In the genomic region with DNA sequence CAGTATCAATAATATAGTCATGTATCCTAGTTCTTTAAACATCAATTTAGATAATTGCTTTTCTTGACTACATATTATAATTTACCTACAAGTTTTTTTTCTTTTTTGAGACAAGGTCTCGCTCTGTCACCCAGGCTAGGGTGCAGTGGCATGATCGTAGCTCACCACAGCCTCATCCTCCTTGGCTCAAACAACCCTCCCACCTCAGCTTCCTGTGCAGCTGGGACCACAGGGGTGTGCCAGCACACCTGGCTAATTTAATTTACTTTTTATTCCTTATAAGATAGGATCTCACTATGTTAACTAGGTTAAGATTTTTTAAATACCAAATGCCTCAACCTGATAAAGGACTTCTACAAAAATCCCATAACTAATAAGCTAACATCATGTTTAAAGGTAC, we compare ENCODE assay signal across 13 cellular contexts. TPM values are rescaled to one million over a fixed set of nuclear protein-coding genes. Genes with fewer than 3 reads are reported as not detected.
A peak's percentile ranks its signal among the peaks of the same experiment; 100 is the strongest.
DNase-seq lines count a peak whose midpoint lies in the region; ATAC-seq and TF ChIP-seq lines count a peak whose summit lies in the region.
"Had no signal": no experiment of that assay in that cellular context is flagged by ENCODE, and none has a peak within 500 bp of the region (broad histone marks: within the 10 kb centered on the region; RNA-seq: fewer than 3 reads in every experiment).

No MANE protein-coding gene starts in this region.

- peak; percentile 9 for DNase-seq in stimulated activated CD4-positive, alpha-beta T cell treated with anti-CD3 and anti-CD28 coated beads, Interleukin-4, amount 100 ng/mL, for 24 hours
- DNase-seq in stimulated activated CD4-positive, alpha-beta T cell treated with anti-CD3 and anti-CD28 coated beads, Interleukin-4, amount 100 ng/mL, for 1 hour, result no peak
- no peak for DNase-seq in stimulated activated naive CD8-positive, alpha-beta T cell treated with anti-CD3 and anti-CD28 coated beads, Interleukin-15, Interleukin-2, amounts not matched to agents 100 U/mL and 50 U/mL, for 24 hours
- DNase-seq in esophagus muscularis mucosa (ENCODE audit: extremely low spot score), result no peak
- no peak for DNase-seq in CD1c-positive myeloid dendritic cell (ENCODE audit: extremely low spot score)
- DNase-seq in dedifferentiated amniotic fluid mesenchymal stem cell (ENCODE audit: extremely low spot score), result no peak
- DNase-seq: dermis blood vessel endothelial cell; NCI-H1417 treated with DMSO at 0.1 percent for 48 hours; pancreas; stimulated activated CD4-positive, alpha-beta T cell treated with anti-CD3 and anti-CD28 coated beads, Interleukin-1b, Interleukin-23, amount 100 ng/mL, for 48 hours had no signal

- no peaks in the 10 kb centered on the region for H3K27me3 ChIP-seq in esophagus muscularis mucosa
- H3K27me3 ChIP-seq: pancreas had no signal

- TF ChIP-seq CTCF in esophagus muscularis mucosa (IDR thresholded peaks at IDR 0.05), result no peak

- no peak for TF ChIP-seq POLR2A in esophagus muscularis mucosa (IDR thresholded peaks at IDR 0.05; ENCODE audit: low read depth)

- H3K27me3 Mint-ChIP-seq in activated T-helper 17 cell treated with anti-CD3 and anti-CD28 coated beads, Interleukin-2, amount 50 U/mL, for 72 hours, result no peaks in the 10 kb centered on the region

- no peaks in the 10 kb centered on the region for H3K9me3 Mint-ChIP-seq in activated T-helper 17 cell treated with anti-CD3 and anti-CD28 coated beads, Interleukin-2, amount 50 U/mL, for 72 hours

- intact Hi-C loops in esophagus muscularis mucosa (cut with DNase I), result no loop called here

- peak overlapping the region; percentile 78 for H3K27ac Mint-ChIP-seq in activated T-helper 17 cell treated with anti-CD3 and anti-CD28 coated beads, Interleukin-2, amount 50 U/mL, for 72 hours

- H3K36me3 Mint-ChIP-seq in activated T-helper 17 cell treated with anti-CD3 and anti-CD28 coated beads, Interleukin-2, amount 50 U/mL, for 72 hours (ENCODE audit: low read depth), result peaks cover 40% of the 10 kb centered on the region

- H3K4me1 ChIP-seq in esophagus muscularis mucosa, result peaks cover 0 to 16% (median 9%) of the 10 kb centered on the region in 4 donors
- H3K4me1 ChIP-seq: pancreas had no signal

- no peak overlapping the region for H3K4me3 ChIP-seq in esophagus muscularis mucosa
- H3K4me3 ChIP-seq: pancreas, thoracic aorta had no signal

- H3K4me3 Mint-ChIP-seq in activated T-helper 17 cell treated with anti-CD3 and anti-CD28 coated beads, Interleukin-2, amount 50 U/mL, for 72 hours, result peak overlapping the region; percentile 20

- peaks cover 7% of the 10 kb centered on the region for H3K4me1 Mint-ChIP-seq in activated T-helper 17 cell treated with anti-CD3 and anti-CD28 coated beads, Interleukin-2, amount 50 U/mL, for 72 hours

- 79% methylated on average over 2 of the region's 2 CpGs for WGBS in esophagus muscularis mucosa

- H3K27ac ChIP-seq in esophagus muscularis mucosa (replicated peaks in 1 of 4), result no peak overlapping the region
- H3K27ac ChIP-seq: pancreas, thoracic aorta had no signal

- no peaks in the 10 kb centered on the region for H3K9me3 ChIP-seq in esophagus muscularis mucosa
- H3K9me3 ChIP-seq: pancreas, thoracic aorta had no signal

- TF ChIP-seq EP300 in esophagus muscularis mucosa (IDR thresholded peaks at IDR 0.05), result no peak

- peaks cover 15 to 21% (median 16%) of the 10 kb centered on the region in 4 donors for H3K36me3 ChIP-seq in esophagus muscularis mucosa

- ATAC-seq in HG03571 (IDR thresholded peaks at IDR 0.05; ENCODE audit: unreplicated experiment), result peak; percentile 74
- peak; percentile 55 for ATAC-seq in activated T-helper 17 cell treated with anti-CD3 and anti-CD28 coated beads, Interleukin-2, amount 50 U/mL, for 72 hours (replicated peaks)
- peak; percentile 46 for ATAC-seq in stimulated activated naive CD8-positive, alpha-beta T cell treated with anti-CD3 and anti-CD28 coated beads, Interleukin-15, Interleukin-2, amounts not matched to agents 100 U/mL and 50 U/mL, for 24 hours
- ATAC-seq: pancreas had no signal

RNA-seq across cellular contexts. Expression of gene UIMC1, which starts 21.1 kb away (rescaled TPM):
- 10 to 100 TPM; 42.5 to 43.0 TPM for total RNA-seq in activated T-helper 17 cell treated with anti-CD3 and anti-CD28 coated beads, Interleukin-2, amount 50 U/mL, for 72 hours
- total RNA-seq in esophagus muscularis mucosa, result 10 to 100 TPM; 34.7 to 51.1 (median 48.9) TPM

RNA-seq across cellular contexts. Expression of gene ZNF346, which starts 37.0 kb away (rescaled TPM):
- 10 to 100 TPM; 18.5 to 22.5 TPM for total RNA-seq in activated T-helper 17 cell treated with anti-CD3 and anti-CD28 coated beads, Interleukin-2, amount 50 U/mL, for 72 hours
- 10 to 100 TPM; 14.4 to 22.9 (median 18.5) TPM for total RNA-seq in esophagus muscularis mucosa
